In the genomic region with DNA sequence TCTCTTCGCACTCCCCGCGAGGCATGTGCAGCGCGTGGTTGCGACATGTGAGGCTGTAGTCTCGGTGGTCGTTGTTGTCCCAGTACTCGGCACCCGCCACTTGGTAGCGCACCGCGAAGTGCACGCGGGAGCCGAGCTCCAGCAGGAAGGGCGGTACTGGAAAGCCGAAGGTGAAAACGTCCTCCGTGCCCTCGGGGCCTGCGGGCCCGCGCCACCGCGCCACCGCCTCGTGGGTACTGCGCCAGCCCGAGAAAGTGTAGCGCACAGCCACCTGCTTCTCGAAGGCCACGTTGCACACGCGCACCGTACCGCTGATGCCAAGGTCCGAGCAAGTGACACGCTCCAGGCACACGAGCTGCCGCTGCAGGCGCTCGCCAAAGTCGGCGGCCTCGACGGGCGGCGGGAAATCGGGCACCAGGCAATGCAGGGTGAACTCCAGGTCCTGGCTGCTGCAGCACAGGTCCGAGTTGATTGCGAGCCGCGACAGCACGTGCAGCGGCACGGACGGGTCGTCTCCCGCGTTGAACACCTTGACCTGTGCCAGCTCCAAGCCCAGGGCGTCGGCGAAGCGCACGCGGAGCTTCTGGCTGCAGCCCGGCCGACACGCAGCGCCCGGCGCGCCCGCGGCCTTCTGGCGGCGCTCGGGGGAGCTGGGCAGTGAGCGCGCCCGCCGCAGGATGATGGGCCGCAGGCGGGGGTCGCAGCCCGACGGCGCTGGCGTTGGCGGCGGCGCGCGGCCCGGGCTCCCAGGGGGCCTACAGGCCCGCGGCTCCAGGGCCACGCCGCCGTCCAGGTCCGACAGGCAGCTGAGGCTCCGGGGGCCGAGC, we compare ENCODE assay signal across 8 cellular contexts. TPM values are rescaled to one million over a fixed set of nuclear protein-coding genes. Genes with fewer than 3 reads are reported as not detected.
DNase-seq lines count a peak whose midpoint lies in the region; ATAC-seq and TF ChIP-seq lines count a peak whose summit lies in the region.

No MANE protein-coding gene starts in this region.

- peak overlapping the region; percentile 84 for H3K27ac ChIP-seq in right cardiac atrium (ENCODE audit: low read length)
- peak overlapping the region; percentile 91 to 99 (median 93) for H3K27ac ChIP-seq in gastrocnemius medialis

- no peaks in the 10 kb centered on the region for H3K9me3 Mint-ChIP-seq in activated T-helper 1 cell treated with anti-CD3 and anti-CD28 coated beads, Interleukin-12 subunit alpha, Interleukin-12 subunit beta, Interleukin-2, Interleukin-4 antibody, amounts not matched to agents 30 ng/mL and 10 ng/mL and 1 ng/mL, durations not matched to agents 14 hours and 24 hours and 36 hours

- no peak for TF ChIP-seq CTCF in BJ (IDR thresholded peaks at IDR 0.05; ENCODE audit: insufficient read depth, low read depth, low read length)
- no peak for TF ChIP-seq CTCF in gastrocnemius medialis (IDR thresholded peaks at IDR 0.05 in 4 of 5, conservative IDR thresholded peaks at IDR 0.05 in 1 of 5)

- POLR2A ChIA-PET in BJ (lab: Charles Lee) = no interaction called here

- no peaks in the 10 kb centered on the region for H3K9me3 ChIP-seq in right cardiac atrium (ENCODE audit: control insufficient read depth, low read length)
- H3K9me3 ChIP-seq in gastrocnemius medialis = no peaks in the 10 kb centered on the region

- TF ChIP-seq POLR2A in gastrocnemius medialis (IDR thresholded peaks at IDR 0.05) = no peak

- H3K4me1 Mint-ChIP-seq in activated T-helper 1 cell treated with anti-CD3 and anti-CD28 coated beads, Interleukin-12 subunit alpha, Interleukin-12 subunit beta, Interleukin-2, Interleukin-4 antibody, amounts not matched to agents 30 ng/mL and 10 ng/mL and 1 ng/mL, durations not matched to agents 14 hours and 24 hours and 36 hours (ENCODE audit: low read depth) = peaks cover 48% of the 10 kb centered on the region

- peak overlapping the region; percentile 98 for H3K4me3 Mint-ChIP-seq in activated T-helper 1 cell treated with anti-CD3 and anti-CD28 coated beads, Interleukin-12 subunit alpha, Interleukin-12 subunit beta, Interleukin-2, Interleukin-4 antibody, amounts not matched to agents 30 ng/mL and 10 ng/mL and 1 ng/mL, durations not matched to agents 14 hours and 24 hours and 36 hours

- H3K27me3 ChIP-seq in BJ (ENCODE audit: control insufficient read depth, insufficient read depth, low read length) (no peaks in the 10 kb centered on the region), right cardiac atrium (ENCODE audit: control insufficient read depth, insufficient read depth) (no peaks in the 10 kb centered on the region), gastrocnemius medialis (no peaks in the 10 kb centered on the region)

- peaks cover 20% of the 10 kb centered on the region for H3K36me3 Mint-ChIP-seq in activated T-helper 1 cell treated with anti-CD3 and anti-CD28 coated beads, Interleukin-12 subunit alpha, Interleukin-12 subunit beta, Interleukin-2, Interleukin-4 antibody, amounts not matched to agents 30 ng/mL and 10 ng/mL and 1 ng/mL, durations not matched to agents 14 hours and 24 hours and 36 hours (ENCODE audit: low read depth)

- in situ Hi-C loops in gastrocnemius medialis (cut with MboI; ENCODE audit: low sequenced_read_pairs in 4 of 4) = no loop called here

- H3K36me3 ChIP-seq in BJ (ENCODE audit: control insufficient read depth, insufficient read depth, low read length) = peaks cover 3% of the 10 kb centered on the region
- peaks cover 0 to 19% of the 10 kb centered on the region in 2 donors for H3K36me3 ChIP-seq in gastrocnemius medialis

- intact Hi-C loops in activated T-helper 1 cell treated with anti-CD3 and anti-CD28 coated beads, Interleukin-12 subunit alpha, Interleukin-12 subunit beta, Interleukin-2, Interleukin-4 antibody, amounts not matched to agents 30 ng/mL and 10 ng/mL and 1 ng/mL, durations not matched to agents 14 hours and 24 hours and 36 hours (cut with micrococcal nuclease) = no loop called here
- intact Hi-C loops in right cardiac atrium (cut with DNase I) = no loop called here
- intact Hi-C loops in gastrocnemius medialis (cut with DNase I; ENCODE audit: low total_unique reads) = no loop called here

- peaks cover 5% of the 10 kb centered on the region for H3K4me1 ChIP-seq in right cardiac atrium (ENCODE audit: control insufficient read depth, insufficient read depth, low read length)
- peaks cover 53 to 56% of the 10 kb centered on the region in 2 donors for H3K4me1 ChIP-seq in gastrocnemius medialis

- 43% methylated on average over 104 of the region's 104 CpGs for WGBS in right cardiac atrium

- H3K27me3 Mint-ChIP-seq in activated T-helper 1 cell treated with anti-CD3 and anti-CD28 coated beads, Interleukin-12 subunit alpha, Interleukin-12 subunit beta, Interleukin-2, Interleukin-4 antibody, amounts not matched to agents 30 ng/mL and 10 ng/mL and 1 ng/mL, durations not matched to agents 14 hours and 24 hours and 36 hours (ENCODE audit: insufficient read depth) = no peaks in the 10 kb centered on the region

- DNase-seq in BJ (ENCODE audit: low read depth) (no peak), right cardiac atrium (peak; percentile 29 to 72 (median 72)), gastrocnemius medialis (peak in 1 of 2 donors; percentile 20), germinal center (ENCODE audit: low spot score) (no peak)
- DNase-seq in activated T-helper 1 cell treated with anti-CD3 and anti-CD28 coated beads, Interleukin-12 subunit alpha, Interleukin-12 subunit beta, Interleukin-2, Interleukin-4 antibody, amounts not matched to agents 30 ng/mL and 10 ng/mL and 1 ng/mL, durations not matched to agents 14 hours and 24 hours and 36 hours (ENCODE audit: low spot score) = no peak

- no peak overlapping the region for H3K27ac Mint-ChIP-seq in activated T-helper 1 cell treated with anti-CD3 and anti-CD28 coated beads, Interleukin-12 subunit alpha, Interleukin-12 subunit beta, Interleukin-2, Interleukin-4 antibody, amounts not matched to agents 30 ng/mL and 10 ng/mL and 1 ng/mL, durations not matched to agents 14 hours and 24 hours and 36 hours

- peak overlapping the region; percentile 81 for H3K4me3 ChIP-seq in BJ (ENCODE audit: low read depth, low read length)
- H3K4me3 ChIP-seq in right cardiac atrium (ENCODE audit: low read length) = peak overlapping the region; percentile 67
- H3K4me3 ChIP-seq in gastrocnemius medialis = peak overlapping the region; percentile 62 to 90 (median 74)

- ATAC-seq in HG02623 (IDR thresholded peaks at IDR 0.05; ENCODE audit: unreplicated experiment) (peak; percentile 15), right cardiac atrium (peak; percentile 8 to 46), gastrocnemius medialis (peak; percentile 0 to 3), HG03460 (IDR thresholded peaks at IDR 0.05; ENCODE audit: unreplicated experiment) (no peak), GM18520 (IDR thresholded peaks at IDR 0.05; ENCODE audit: unreplicated experiment) (no peak)

- CTCF ChIA-PET in BJ (lab: Yijun Ruan, JAX) = interaction anchor here (1.0 to 2.4 kb wide), 7 partner anchors 10 to 215 kb away, joined by 3 to 11 read pairs (median 4); no protein-coding TSS in a partner anchor

RNA-seq across cellular contexts. Expression of a gene that starts 0.8 kb away (rescaled TPM):
- polyA plus RNA-seq in BJ (2011; rRNA removed) = 2.2 and 2.9 TPM in 2 replicates
- polyA minus RNA-seq in BJ (2011; rRNA and poly(A)+ RNA removed) = 2.0 and 2.4 TPM in 2 replicates
- total RNA-seq in activated T-helper 1 cell treated with anti-CD3 and anti-CD28 coated beads, Interleukin-12 subunit alpha, Interleukin-12 subunit beta, Interleukin-2, Interleukin-4 antibody, amounts not matched to agents 30 ng/mL and 10 ng/mL and 1 ng/mL, durations not matched to agents 14 hours and 24 hours and 36 hours = 7.0 and 7.6 TPM in 2 replicates
- 10 to 100 TPM in 2 of 4 donors, 1 to 10 TPM in 2; 6.3 to 12.2 (median 9.7) TPM for total RNA-seq in right cardiac atrium
- 4.9 TPM for polyA plus RNA-seq in right cardiac atrium
- total RNA-seq in gastrocnemius medialis = 10 to 100 TPM in 2 of 4 donors, 1 to 10 TPM in 2; 4.1 to 12.0 (median 10.8) TPM

RNA-seq across cellular contexts. Expression of a gene that starts 0.9 kb away (rescaled TPM):
- polyA plus RNA-seq in BJ (2011; rRNA removed) = 5.5 and 9.2 TPM in 2 replicates
- polyA minus RNA-seq in BJ (2011; rRNA and poly(A)+ RNA removed) = 2.7 and 3.8 TPM in 2 replicates
- total RNA-seq in activated T-helper 1 cell treated with anti-CD3 and anti-CD28 coated beads, Interleukin-12 subunit alpha, Interleukin-12 subunit beta, Interleukin-2, Interleukin-4 antibody, amounts not matched to agents 30 ng/mL and 10 ng/mL and 1 ng/mL, durations not matched to agents 14 hours and 24 hours and 36 hours = 33.9 and 35.6 TPM in 2 replicates
- 10 to 100 TPM; 13.6 to 27.6 (median 25.7) TPM for total RNA-seq in right cardiac atrium
- 5.5 TPM for polyA plus RNA-seq in right cardiac atrium
- total RNA-seq in gastrocnemius medialis = 1 to 10 TPM; 2.8 to 6.9 (median 6.4) TPM

RNA-seq across cellular contexts. Expression of a gene that starts 5.8 kb away (rescaled TPM):
- polyA plus RNA-seq in BJ (2011; rRNA removed) (0.47 and 1.2 TPM in 2 replicates), right cardiac atrium (1.7 TPM)
- 0.09 and 0.72 TPM in 2 replicates for polyA minus RNA-seq in BJ (2011; rRNA and poly(A)+ RNA removed)
- total RNA-seq in activated T-helper 1 cell treated with anti-CD3 and anti-CD28 coated beads, Interleukin-12 subunit alpha, Interleukin-12 subunit beta, Interleukin-2, Interleukin-4 antibody, amounts not matched to agents 30 ng/mL and 10 ng/mL and 1 ng/mL, durations not matched to agents 14 hours and 24 hours and 36 hours = 4.8 and 5.1 TPM in 2 replicates
- total RNA-seq in right cardiac atrium (1 to 10 TPM; 1.6 to 1.8 (median 1.7) TPM), gastrocnemius medialis (under 1 TPM; 0.10 to 0.78 (median 0.39) TPM)

RNA-seq across cellular contexts. Expression of a gene that starts 19.0 kb away (rescaled TPM):
- 0.17 and 0.18 TPM in 2 replicates for polyA plus RNA-seq in BJ (2011; rRNA removed)
- polyA minus RNA-seq in BJ (2011; rRNA and poly(A)+ RNA removed) = 0.26 and 0.28 TPM in 2 replicates
- 0.41 and 0.56 TPM in 2 replicates for total RNA-seq in activated T-helper 1 cell treated with anti-CD3 and anti-CD28 coated beads, Interleukin-12 subunit alpha, Interleukin-12 subunit beta, Interleukin-2, Interleukin-4 antibody, amounts not matched to agents 30 ng/mL and 10 ng/mL and 1 ng/mL, durations not matched to agents 14 hours and 24 hours and 36 hours
- total RNA-seq in right cardiac atrium = 1 to 10 TPM in 3 of 4 donors, under 1 TPM in 1; 0.39 to 1.7 (median 1.3) TPM
- polyA plus RNA-seq in right cardiac atrium = 0.88 TPM
- under 1 TPM in 3 of 4 donors, not detected in 1; 0.27 to 0.41 (median 0.29) TPM for total RNA-seq in gastrocnemius medialis

Comparison
In these comparisons a context has a peak if more than half of its experiments do, and no peak if none do; other contexts are left out.
1. DNase-seq: peak in right cardiac atrium (3 of 3); none in BJ (single experiment), activated T-helper 1 cell treated with anti-CD3 and anti-CD28 coated beads, Interleukin-12 subunit alpha, Interleukin-12 subunit beta, Interleukin-2, Interleukin-4 antibody, amounts not matched to agents 30 ng/mL and 10 ng/mL and 1 ng/mL, durations not matched to agents 14 hours and 24 hours and 36 hours (single experiment) and germinal center (single experiment).
2. ATAC-seq: peak in HG02623 (single experiment), right cardiac atrium (2 of 2) and gastrocnemius medialis (2 of 2); none in HG03460 (single experiment) and GM18520 (single experiment).
3. Peak in every context shown above with its lines, with median percentiles within 50 percentile points of each other: H3K4me3 ChIP-seq.